1 cellular context compared by ENCODE assay signal in genomic region chr21:32278068-32278467, GRCh38.
TF ChIP-seq lines count a peak whose summit lies in the region.

No MANE protein-coding gene starts in this region.

TF ChIP-seq in IMR-90, 13 proteins besides CTCF, POLR2A, EP300 and RAD21 (continued from another document):
- no peak for TF ChIP-seq RCOR1 (IDR thresholded peaks at IDR 0.05; ENCODE audit: insufficient replicate concordance, low read length)
